In genomic region chr1:35554261-35555211, GRCh38 we compare ENCODE assay signal across 8 cellular contexts. TPM values are rescaled to one million over a fixed set of nuclear protein-coding genes. Genes with fewer than 3 reads are reported as not detected.
DNase-seq lines count a peak whose midpoint lies in the region; ATAC-seq and TF ChIP-seq lines count a peak whose summit lies in the region.
"Had no signal": no experiment of that assay in that cellular context is flagged by ENCODE, and none has a peak within 500 bp of the region (broad histone marks: within the 10 kb centered on the region; RNA-seq: fewer than 3 reads in every experiment).

No MANE protein-coding gene starts in this region.

- intact Hi-C loops in esophagus squamous epithelium (cut with DNase I), result no loop called here
- intact Hi-C loops in psoas muscle (cut with DNase I), result no loop called here

- ATAC-seq in psoas muscle (no peak), GM19467 (IDR thresholded peaks at IDR 0.05; ENCODE audit: unreplicated experiment) (no peak), GM21515 (IDR thresholded peaks at IDR 0.05; ENCODE audit: unreplicated experiment) (no peak)

- H3K27ac Mint-ChIP-seq in T-helper 2 cell treated with Interferon-gamma antibody and Interleukin-4, amounts not matched to agents 5 μg/mL and 100 μg/mL, for 36 hours, result no peak overlapping the region

- H3K4me3 ChIP-seq in H7 (ENCODE audit: insufficient read depth, low read depth, low read length) (no peak overlapping the region), esophagus squamous epithelium (no peak overlapping the region), psoas muscle (no peak overlapping the region)

- H3K36me3 ChIP-seq in H7 (replicated peaks; ENCODE audit: control insufficient read depth, insufficient read depth, low read length) (peaks cover 10% of the 10 kb centered on the region), esophagus squamous epithelium (peaks cover 0 to 46% (median 13%) of the 10 kb centered on the region in 3 donors), psoas muscle (ENCODE audit: insufficient read depth in 1 of 2, low read depth in 1 of 2) (peaks cover 0 to 44% of the 10 kb centered on the region in 2 donors)

- H3K9me3 ChIP-seq in esophagus squamous epithelium (no peaks in the 10 kb centered on the region), psoas muscle (no peaks in the 10 kb centered on the region)

- H3K27me3 Mint-ChIP-seq in T-helper 2 cell treated with Interferon-gamma antibody and Interleukin-4, amounts not matched to agents 5 μg/mL and 100 μg/mL, for 36 hours (ENCODE audit: low read depth), result peaks cover 3% of the 10 kb centered on the region

- TF ChIP-seq CTCF in esophagus squamous epithelium (IDR thresholded peaks at IDR 0.05) (no peak), psoas muscle (IDR thresholded peaks at IDR 0.05) (no peak)

- 35 to 48% methylated on average over 7 of the region's 7 CpGs for WGBS in esophagus squamous epithelium, 2 donors
- WGBS in psoas muscle, 3 donors, result 41 to 56% (median 46%) methylated on average over 7 of the region's 7 CpGs

- no peaks in the 10 kb centered on the region for H3K9me3 Mint-ChIP-seq in T-helper 2 cell treated with Interferon-gamma antibody and Interleukin-4, amounts not matched to agents 5 μg/mL and 100 μg/mL, for 36 hours

- peak overlapping the region; percentile 68 to 99 (median 96) for H3K27ac ChIP-seq in esophagus squamous epithelium
- H3K27ac ChIP-seq in psoas muscle, result peak overlapping the region; percentile 99

- peaks cover 30% of the 10 kb centered on the region for H3K4me1 Mint-ChIP-seq in T-helper 2 cell treated with Interferon-gamma antibody and Interleukin-4, amounts not matched to agents 5 μg/mL and 100 μg/mL, for 36 hours (ENCODE audit: low read depth)

- H3K27me3 ChIP-seq in H7 (ENCODE audit: control insufficient read depth, insufficient read depth, low read length) (no peaks in the 10 kb centered on the region), esophagus squamous epithelium (no peaks in the 10 kb centered on the region), psoas muscle (ENCODE audit: insufficient read depth in 3 of 3, low read length in 2 of 3) (no peaks in the 10 kb centered on the region)

- H3K36me3 Mint-ChIP-seq in T-helper 2 cell treated with Interferon-gamma antibody and Interleukin-4, amounts not matched to agents 5 μg/mL and 100 μg/mL, for 36 hours (ENCODE audit: low read depth), result peaks cover 31% of the 10 kb centered on the region

- DNase-seq in H7, result peak; percentile 83
- DNase-seq in NCI-H69 (lab: John Stamatoyannopoulos, UW), result peak; percentile 73
- DNase-seq in esophagus squamous epithelium (lab: John Stamatoyannopoulos, UW), result no peak
- no peak for DNase-seq in psoas muscle
- no peak for DNase-seq in T-helper 2 cell treated with Interferon-gamma antibody and Interleukin-4, amounts not matched to agents 5 μg/mL and 100 μg/mL, for 36 hours (ENCODE audit: low spot score)
- DNase-seq: T-helper 9 cell had no signal

- H3K4me3 Mint-ChIP-seq in T-helper 2 cell treated with Interferon-gamma antibody and Interleukin-4, amounts not matched to agents 5 μg/mL and 100 μg/mL, for 36 hours, result no peak overlapping the region

- H3K4me1 ChIP-seq in esophagus squamous epithelium (peaks cover 21 to 66% (median 31%) of the 10 kb centered on the region in 3 donors), psoas muscle (peaks cover 38% of the 10 kb centered on the region)

- no peak for TF ChIP-seq POLR2A in esophagus squamous epithelium (IDR thresholded peaks at IDR 0.05)

RNA-seq across cellular contexts. Expression of gene KIAA0319L, which starts 2.7 kb away (rescaled TPM):
- 68.5 and 84.0 TPM in 2 replicates for total RNA-seq in H7 (2014; rRNA removed; shearing (Covaris generic))
- 10 to 100 TPM; 24.8 to 53.4 (median 28.4) TPM for total RNA-seq in esophagus squamous epithelium
- total RNA-seq in psoas muscle, result 10 to 100 TPM; 32.0 to 46.9 (median 40.7) TPM
- 10 to 100 TPM; 18.0 to 41.7 (median 24.2) TPM for polyA plus RNA-seq in psoas muscle

RNA-seq across cellular contexts. Expression of gene NCDN, which starts 3.1 kb away (rescaled TPM):
- 41.9 and 50.9 TPM in 2 replicates for total RNA-seq in H7 (2014; rRNA removed; shearing (Covaris generic))
- total RNA-seq in esophagus squamous epithelium (10 to 100 TPM; 10.1 to 13.7 (median 12.1) TPM), psoas muscle (10 to 100 TPM; 12.5 to 21.2 (median 13.7) TPM)
- polyA plus RNA-seq in psoas muscle, result 10 to 100 TPM in 2 of 3 donors, 1 to 10 TPM in 1; 6.8 to 23.1 (median 13.9) TPM

RNA-seq across cellular contexts. Expression of gene TFAP2E, which starts 18.6 kb away (rescaled TPM):
- 0.94 and 2.2 TPM in 2 replicates for total RNA-seq in H7 (2014; rRNA removed; shearing (Covaris generic))
- total RNA-seq in esophagus squamous epithelium, result 1 to 10 TPM in 1 of 4 donors, under 1 TPM in 2, not detected in 1; 0.26 to 1.1 (median 0.38) TPM
- not detected for total RNA-seq in psoas muscle
- polyA plus RNA-seq in psoas muscle, result under 1 TPM; 0.04 to 0.12 (median 0.06) TPM

Comparison
In these comparisons a context has a peak if more than half of its experiments do, and no peak if none do; other contexts are left out.
1. DNase-seq: peak in H7 (single experiment) and NCI-H69 (single experiment); none in esophagus squamous epithelium (single experiment), psoas muscle (0 of 2) and T-helper 2 cell treated with Interferon-gamma antibody and Interleukin-4, amounts not matched to agents 5 μg/mL and 100 μg/mL, for 36 hours (single experiment).